28 cellular contexts compared by ENCODE assay signal in the genomic region with DNA sequence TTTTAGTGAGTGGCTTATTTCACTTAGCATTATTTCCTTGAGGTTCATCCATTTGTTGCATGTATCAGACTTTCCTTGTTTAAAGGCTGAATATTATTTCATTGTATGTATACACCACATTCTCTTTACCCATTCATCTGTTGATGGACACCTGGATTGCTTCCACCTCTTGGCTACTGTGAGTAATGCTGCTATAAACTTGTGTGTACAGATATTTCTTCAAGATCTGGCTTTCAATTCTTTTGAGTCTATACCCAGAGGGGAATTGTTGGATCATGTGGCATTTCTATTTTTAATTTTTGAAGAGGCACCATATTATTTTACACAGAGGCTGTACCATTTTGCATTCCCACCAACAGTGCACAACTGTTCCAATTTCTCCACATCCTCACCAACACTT.
"Had no signal": no experiment of that assay in that cellular context is flagged by ENCODE, and none has a peak within 500 bp of the region (broad histone marks: within the 10 kb centered on the region; RNA-seq: fewer than 3 reads in every experiment).

No MANE protein-coding gene starts in this region.

- H3K36me3 ChIP-seq: heart left ventricle, neural progenitor cell, uterus, WERI-Rb-1 had no signal

- H3K27ac Mint-ChIP-seq: activated CD4-positive, alpha-beta memory T cell treated with anti-CD3 and anti-CD28 coated beads, Interleukin-2, amount 10 ng/mL, durations not matched to agents 7 days and 5 days; activated CD4-positive, alpha-beta T cell treated with anti-CD3 and anti-CD28 coated beads, Interleukin-2, amount 10 ng/mL, durations not matched to agents 24 days and 14 days; activated naive CD8-positive, alpha-beta T cell treated with anti-CD3 and anti-CD28 coated beads, Interleukin-2, amount 50 U/mL, for 24 hours; activated T-cell treated with anti-CD3 and anti-CD28 coated beads, Interleukin-2, amount 50 U/mL, for 24 hours; immature natural killer cell; natural killer cell; neural progenitor cell; stimulated activated effector memory CD8-positive, alpha-beta T cell treated with anti-CD3 and anti-CD28 coated beads, Interleukin-12 subunit alpha, Interleukin-12 subunit beta, amount 100 ng/mL, for 72 hours; T-helper 17 cell; type B pancreatic cell had no signal

- H3K9me3 ChIP-seq: uterus had no signal

- DNase-seq: activated CD4-positive, alpha-beta memory T cell treated with anti-CD3 and anti-CD28 coated beads, Interleukin-2, amount 10 ng/mL, durations not matched to agents 7 days and 5 days; activated CD4-positive, alpha-beta T cell treated with anti-CD3 and anti-CD28 coated beads, Interleukin-2, amount 10 ng/mL, durations not matched to agents 24 days and 14 days; activated CD8-positive, alpha-beta memory T cell treated with anti-CD3 and anti-CD28 coated beads, Interleukin-2, amount 50 U/mL, for 48 hours; activated gamma-delta T cell; activated naive CD4-positive, alpha-beta T cell treated with anti-CD3 and anti-CD28 coated beads, Interleukin-2, amount 50 U/mL, for 16 hours; activated naive CD8-positive, alpha-beta T cell treated with anti-CD3 and anti-CD28 coated beads, Interleukin-2, amount 50 U/mL, for 24 hours; activated T-cell treated with anti-CD3 and anti-CD28 coated beads, Interleukin-2, amount 50 U/mL, for 24 hours; amygdala; dermis blood vessel endothelial cell; effector CD4-positive, alpha-beta T cell; heart left ventricle; hypothalamus; immature natural killer cell; kidney; left colon; natural killer cell; right cardiac atrium; stimulated activated CD4-positive, alpha-beta T cell treated with anti-CD3 and anti-CD28 coated beads, Interleukin-12 subunit alpha, Interleukin-12 subunit beta, amount 100 ng/mL, for 4 hours; stimulated activated CD4-positive, alpha-beta T cell treated with anti-CD3 and anti-CD28 coated beads, Interleukin-4, amount 100 ng/mL, for 1 hour; stimulated activated naive CD8-positive, alpha-beta T cell treated with anti-CD3 and anti-CD28 coated beads, Interleukin-15, amount 100 ng/mL, for 72 hours; substantia nigra; T-helper 17 cell; T1000; uterus; WERI-Rb-1 had no signal

- H3K4me3 Mint-ChIP-seq: activated CD4-positive, alpha-beta memory T cell treated with anti-CD3 and anti-CD28 coated beads, Interleukin-2, amount 10 ng/mL, durations not matched to agents 7 days and 5 days; activated CD4-positive, alpha-beta T cell treated with anti-CD3 and anti-CD28 coated beads, Interleukin-2, amount 10 ng/mL, durations not matched to agents 24 days and 14 days; activated naive CD8-positive, alpha-beta T cell treated with anti-CD3 and anti-CD28 coated beads, Interleukin-2, amount 50 U/mL, for 24 hours; activated T-cell treated with anti-CD3 and anti-CD28 coated beads, Interleukin-2, amount 50 U/mL, for 24 hours; immature natural killer cell; natural killer cell; neural progenitor cell; stimulated activated effector memory CD8-positive, alpha-beta T cell treated with anti-CD3 and anti-CD28 coated beads, Interleukin-12 subunit alpha, Interleukin-12 subunit beta, amount 100 ng/mL, for 72 hours; stimulated activated naive CD8-positive, alpha-beta T cell treated with anti-CD3 and anti-CD28 coated beads, Interleukin-15, amount 100 ng/mL, for 72 hours; T-helper 17 cell; type B pancreatic cell had no signal

- H3K4me1 ChIP-seq: uterus had no signal

- H3K9me3 Mint-ChIP-seq: stimulated activated effector memory CD8-positive, alpha-beta T cell treated with anti-CD3 and anti-CD28 coated beads, Interleukin-12 subunit alpha, Interleukin-12 subunit beta, amount 100 ng/mL, for 72 hours; type B pancreatic cell had no signal

- H3K27ac ChIP-seq: heart left ventricle, neural progenitor cell, uterus, WERI-Rb-1 had no signal

- H3K36me3 Mint-ChIP-seq: immature natural killer cell, natural killer cell, neural progenitor cell, type B pancreatic cell had no signal

- H3K4me3 ChIP-seq: heart left ventricle, neural progenitor cell, uterus had no signal

- H3K27me3 ChIP-seq: neural progenitor cell, uterus had no signal

- H3K9ac ChIP-seq: neural progenitor cell had no signal

- H3K4me2 ChIP-seq: neural progenitor cell had no signal

- ATAC-seq: activated naive CD8-positive, alpha-beta T cell treated with anti-CD3 and anti-CD28 coated beads, Interleukin-2, amount 50 U/mL, for 24 hours; heart left ventricle; left colon; natural killer cell; right cardiac atrium; stimulated activated effector memory CD8-positive, alpha-beta T cell treated with anti-CD3 and anti-CD28 coated beads, Interleukin-12 subunit alpha, Interleukin-12 subunit beta, amount 100 ng/mL, for 72 hours; T-helper 17 cell had no signal

- H2AFZ ChIP-seq: neural progenitor cell had no signal
